In genomic region chr4:38385286-38386010, GRCh38 we compare ENCODE assay signal across 13 cellular contexts.
DNase-seq lines count a peak whose midpoint lies in the region; ATAC-seq and TF ChIP-seq lines count a peak whose summit lies in the region.
"Had no signal": no experiment of that assay in that cellular context is flagged by ENCODE, and none has a peak within 500 bp of the region (broad histone marks: within the 10 kb centered on the region; RNA-seq: fewer than 3 reads in every experiment).

No MANE protein-coding gene starts in this region.

- H3K4me3 ChIP-seq in body of pancreas = no peak overlapping the region
- H3K4me3 ChIP-seq in suprapubic skin = no peak overlapping the region

- TF ChIP-seq EP300 in suprapubic skin (IDR thresholded peaks at IDR 0.05) = no peak

- H3K9me3 Mint-ChIP-seq in CD14-positive monocyte = peaks cover 5 to 14% (median 10%) of the 10 kb centered on the region in 7 donors

- H3K4me3 Mint-ChIP-seq in CD14-positive monocyte = no peak overlapping the region
- H3K4me3 Mint-ChIP-seq: activated CD4-positive, alpha-beta T cell treated with anti-CD3 and anti-CD28 coated beads for 36 hours had no signal

- WGBS in body of pancreas, 2 donors = 9 to 18% methylated on average over 3 of the region's 3 CpGs
- WGBS in suprapubic skin = 18% methylated on average over 3 of the region's 3 CpGs

- H3K27me3 ChIP-seq in body of pancreas (no peaks in the 10 kb centered on the region), suprapubic skin (no peaks in the 10 kb centered on the region)

- peak; percentile 49 for DNase-seq in NCI-H226
- peak; percentile 22 to 68 (median 37) for DNase-seq in body of pancreas
- DNase-seq in left kidney (ENCODE audit: low read depth, low spot score) = peak; percentile 58
- no peak for DNase-seq in suprapubic skin (ENCODE audit: low spot score in 2 of 2)
- no peak for DNase-seq in CD14-positive monocyte (ENCODE audit: low spot score)
- no peak for DNase-seq in NCI-H1694 (lab: John Stamatoyannopoulos, UW)
- no peak for DNase-seq in midbrain (lab: John Stamatoyannopoulos, UW)
- DNase-seq: activated CD4-positive, alpha-beta T cell treated with anti-CD3 and anti-CD28 coated beads for 36 hours; left cardiac atrium; stimulated activated CD4-positive, alpha-beta T cell treated with anti-CD3 and anti-CD28 coated beads, Interleukin-4, amount 100 ng/mL, for 1 hour had no signal

- H3K27ac ChIP-seq in body of pancreas = peak overlapping the region; percentile 42 to 91 (median 76)
- peak overlapping the region; percentile 82 for H3K27ac ChIP-seq in suprapubic skin

- ATAC-seq in body of pancreas (peak; percentile 86), GM21423 (IDR thresholded peaks at IDR 0.05; ENCODE audit: unreplicated experiment) (no peak)
- ATAC-seq: activated CD4-positive, alpha-beta T cell treated with anti-CD3 and anti-CD28 coated beads for 36 hours; Right ventricle myocardium inferior had no signal

- H3K4me1 Mint-ChIP-seq in CD14-positive monocyte = no peaks in the 10 kb centered on the region

- H3K36me3 ChIP-seq in body of pancreas (replicated peaks in 1 of 2; ENCODE audit: insufficient read depth in 1 of 2, low read depth in 2 of 2) (no peaks in the 10 kb centered on the region), suprapubic skin (no peaks in the 10 kb centered on the region)

- peaks cover 51% of the 10 kb centered on the region for H3K4me1 ChIP-seq in body of pancreas
- peaks cover 69% of the 10 kb centered on the region for H3K4me1 ChIP-seq in suprapubic skin

- TF ChIP-seq CTCF in body of pancreas (IDR thresholded peaks at IDR 0.05) (no peak), suprapubic skin (IDR thresholded peaks at IDR 0.05) (no peak), CD14-positive monocyte (IDR thresholded peaks at IDR 0.05) (no peak)

- TF ChIP-seq POLR2A in body of pancreas (IDR thresholded peaks at IDR 0.05) (no peak), suprapubic skin (IDR thresholded peaks at IDR 0.05) (no peak)

- H3K27me3 Mint-ChIP-seq in CD14-positive monocyte (ENCODE audit: low read depth in 3 of 3) = peaks cover 0 to 3% (median 3%) of the 10 kb centered on the region in 3 donors
- H3K27me3 Mint-ChIP-seq: activated CD4-positive, alpha-beta T cell treated with anti-CD3 and anti-CD28 coated beads for 36 hours had no signal

- H3K9me3 ChIP-seq in body of pancreas (no peaks in the 10 kb centered on the region), suprapubic skin (no peaks in the 10 kb centered on the region)

- peaks cover 0 to under 1% of the 10 kb centered on the region in 2 donors for H3K36me3 Mint-ChIP-seq in CD14-positive monocyte

- no peak overlapping the region for H3K27ac Mint-ChIP-seq in CD14-positive monocyte
- H3K27ac Mint-ChIP-seq: activated CD4-positive, alpha-beta T cell treated with anti-CD3 and anti-CD28 coated beads for 36 hours; activated T-helper 2 cell treated with anti-CD3 and anti-CD28 coated beads, Interferon-gamma antibody, Interleukin-2, Interleukin-4, amounts not matched to agents 10 μg/mL and 5 μg/mL and 100 μg/mL, durations not matched to agents 14 hours and 24 hours and 36 hours had no signal

- intact Hi-C loops in body of pancreas (cut with DNase I) (no loop called here), CD14-positive monocyte (cut with micrococcal nuclease) (no loop called here)

Comparison
In these comparisons a context has a peak if more than half of its experiments do, and no peak if none do; other contexts are left out.
1. DNase-seq: peak in NCI-H226 (single experiment), body of pancreas (4 of 4) and left kidney (single experiment); none in suprapubic skin (0 of 2), CD14-positive monocyte (single experiment), NCI-H1694 (single experiment) and midbrain (single experiment).